Comparison of ENCODE assay signal across 1 cellular context in genomic region chr1:116764906-116765862, GRCh38.
TF ChIP-seq lines count a peak whose summit lies in the region.

No MANE protein-coding gene starts in this region.

TF ChIP-seq in K562, 482 proteins besides CTCF, POLR2A, EP300 and RAD21 (continued from another document):
- TF ChIP-seq ARID4B (CRISPR knock-in tag; IDR thresholded peaks at IDR 0.05) (0 out of 2 replicates have a peak, but pooled peaks have one; percentile 0), CBFA2T3 (IDR thresholded peaks at IDR 0.05) (0 out of 2 replicates have a peak, but pooled peaks have one; percentile 8), ZNF696 (CRISPR knock-in tag; conservative IDR thresholded peaks at IDR 0.05) (no peak)
